18 cellular contexts compared by ENCODE assay signal in the genomic region with DNA sequence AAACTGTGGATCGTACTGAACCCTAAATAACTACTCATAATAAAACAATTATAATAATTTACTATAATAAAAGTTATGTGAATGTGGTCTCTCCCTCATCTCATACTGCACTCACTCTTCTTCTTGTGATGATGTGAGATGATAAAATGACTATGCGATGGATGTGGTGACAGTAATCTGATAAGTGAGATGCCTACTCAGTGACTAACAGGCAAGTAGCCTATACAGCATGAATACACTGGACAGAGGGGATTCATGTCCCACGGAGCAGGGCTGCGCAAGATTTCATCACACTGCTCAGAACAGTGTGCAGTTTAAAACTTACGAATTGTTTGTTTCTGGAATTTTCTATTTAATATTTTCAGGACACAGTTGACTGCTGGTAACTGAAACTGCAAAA.
DNase-seq lines count a peak whose midpoint lies in the region; ATAC-seq and TF ChIP-seq lines count a peak whose summit lies in the region.
"Had no signal": no experiment of that assay in that cellular context is flagged by ENCODE, and none has a peak within 500 bp of the region (broad histone marks: within the 10 kb centered on the region; RNA-seq: fewer than 3 reads in every experiment).

No MANE protein-coding gene starts in this region.

- H3K9me3 Mint-ChIP-seq in activated T-cell treated with anti-CD3 and anti-CD28 coated beads, Interleukin-2, amount 50 U/mL, for 24 hours: no peaks in the 10 kb centered on the region
- H3K9me3 Mint-ChIP-seq: activated naive CD8-positive, alpha-beta T cell treated with anti-CD3 and anti-CD28 coated beads, Interleukin-2, amount 10 ng/mL, durations not matched to agents 7 days and 5 days; CD4-positive, alpha-beta T cell; endodermal cell had no signal

- H3K4me3 Mint-ChIP-seq in activated T-cell treated with anti-CD3 and anti-CD28 coated beads, Interleukin-2, amount 50 U/mL, for 24 hours: no peak overlapping the region
- no peak overlapping the region for H3K4me3 Mint-ChIP-seq in T-helper 17 cell
- H3K4me3 Mint-ChIP-seq: activated naive CD8-positive, alpha-beta T cell treated with anti-CD3 and anti-CD28 coated beads, Interleukin-2, amount 10 ng/mL, durations not matched to agents 7 days and 5 days; CD4-positive, alpha-beta T cell; endodermal cell had no signal

- H3K27ac Mint-ChIP-seq in activated T-cell treated with anti-CD3 and anti-CD28 coated beads, Interleukin-2, amount 50 U/mL, for 24 hours: peak overlapping the region; percentile 50
- peak overlapping the region; percentile 91 for H3K27ac Mint-ChIP-seq in T-helper 17 cell
- H3K27ac Mint-ChIP-seq: activated naive CD8-positive, alpha-beta T cell treated with anti-CD3 and anti-CD28 coated beads, Interleukin-2, amount 10 ng/mL, durations not matched to agents 7 days and 5 days; CD4-positive, alpha-beta T cell; endodermal cell had no signal

- peaks cover 46% of the 10 kb centered on the region for H3K4me1 Mint-ChIP-seq in activated T-cell treated with anti-CD3 and anti-CD28 coated beads, Interleukin-2, amount 50 U/mL, for 24 hours (ENCODE audit: low read depth)
- H3K4me1 Mint-ChIP-seq in T-helper 17 cell: peaks cover 7% of the 10 kb centered on the region

- H3K4me3 ChIP-seq in fibroblast of pulmonary artery (replicated peaks; ENCODE audit: low read depth, low read length): no peak overlapping the region
- no peak overlapping the region for H3K4me3 ChIP-seq in skeletal muscle cell (ENCODE audit: low read depth, low read length)
- H3K4me3 ChIP-seq: A549, stomach, uterus had no signal

- peaks cover 2% of the 10 kb centered on the region for H3K27me3 Mint-ChIP-seq in activated T-cell treated with anti-CD3 and anti-CD28 coated beads, Interleukin-2, amount 50 U/mL, for 24 hours
- peaks cover 14% of the 10 kb centered on the region for H3K27me3 Mint-ChIP-seq in T-helper 17 cell

- no peaks in the 10 kb centered on the region for H3K9me3 ChIP-seq in T-helper 17 cell (ENCODE audit: control insufficient read depth, low read length, poor library complexity, severe bottlenecking)
- H3K9me3 ChIP-seq: A549, stomach, uterus had no signal

- no peak for ATAC-seq in T-helper 17 cell
- ATAC-seq: A549 had no signal

- H3K36me3 Mint-ChIP-seq in activated T-cell treated with anti-CD3 and anti-CD28 coated beads, Interleukin-2, amount 50 U/mL, for 24 hours (ENCODE audit: low read depth): no peaks in the 10 kb centered on the region
- H3K36me3 Mint-ChIP-seq in T-helper 17 cell (ENCODE audit: low read depth): no peaks in the 10 kb centered on the region
- H3K36me3 Mint-ChIP-seq: activated naive CD8-positive, alpha-beta T cell treated with anti-CD3 and anti-CD28 coated beads, Interleukin-2, amount 10 ng/mL, durations not matched to agents 7 days and 5 days had no signal

- no peak for TF ChIP-seq CTCF in fibroblast of pulmonary artery (IDR thresholded peaks at IDR 0.05; ENCODE audit: low read length, missing control alignments)

- no peak for DNase-seq in activated T-cell treated with anti-CD3 and anti-CD28 coated beads, Interleukin-2, amount 50 U/mL, for 24 hours
- DNase-seq in activated T-cell treated with anti-CD3 and anti-CD28 coated beads, Interleukin-2, amount 50 U/mL, for 48 hours: no peak
- DNase-seq in T-helper 17 cell (no peak), fibroblast of pulmonary artery (ENCODE audit: low read depth) (peak; percentile 56), skeletal muscle cell (ENCODE audit: low read depth) (peak; percentile 69), GDM1 (lab: John Stamatoyannopoulos, UW) (no peak), midbrain (lab: John Stamatoyannopoulos, UW) (no peak), SIG-M5 treated with dmso at 0.1 percent for 504 hours (lab: John Stamatoyannopoulos, UW; ENCODE audit: unreplicated experiment) (no peak)
- DNase-seq: activated CD4-positive, alpha-beta T cell treated with anti-CD3 and anti-CD28 coated beads for 1 hour; activated naive CD8-positive, alpha-beta T cell treated with anti-CD3 and anti-CD28 coated beads, Interleukin-2, amount 10 ng/mL, durations not matched to agents 7 days and 5 days; CD4-positive, alpha-beta T cell; endodermal cell; Kasumi-1; NCI-H1417 treated with DMSO at 0.1 percent for 48 hours; SHP77; stomach; uterus had no signal

Comparison
In these comparisons a context has a peak if more than half of its experiments do, and no peak if none do; other contexts are left out.
1. DNase-seq: peak in fibroblast of pulmonary artery (single experiment) and skeletal muscle cell (single experiment); none in activated T-cell treated with anti-CD3 and anti-CD28 coated beads, Interleukin-2, amount 50 U/mL, for 24 hours (single experiment), activated T-cell treated with anti-CD3 and anti-CD28 coated beads, Interleukin-2, amount 50 U/mL, for 48 hours (0 of 2), T-helper 17 cell (0 of 3), GDM1 (single experiment), midbrain (single experiment) and SIG-M5 treated with dmso at 0.1 percent for 504 hours (single experiment).